16 cellular contexts compared by ENCODE assay signal in genomic region chr5:40675396-40676133, GRCh38. TPM values are rescaled to one million over a fixed set of nuclear protein-coding genes. Genes with fewer than 3 reads are reported as not detected.
A peak's percentile ranks its signal among the peaks of the same experiment; 100 is the strongest.
DNase-seq lines count a peak whose midpoint lies in the region; ATAC-seq and TF ChIP-seq lines count a peak whose summit lies in the region.
"Had no signal": no experiment of that assay in that cellular context is flagged by ENCODE, and none has a peak within 500 bp of the region (broad histone marks: within the 10 kb centered on the region; RNA-seq: fewer than 3 reads in every experiment).

No MANE protein-coding gene starts in this region.

- H3K36me3 ChIP-seq in KOPT-K1 (ENCODE audit: insufficient read depth, low read length) (no peaks in the 10 kb centered on the region), trophoblast cell (ENCODE audit: control insufficient read depth in 1 of 2, insufficient read depth in 2 of 2, low read length in 2 of 2) (no peaks in the 10 kb centered on the region)
- H3K36me3 ChIP-seq: uterus had no signal

- H3K27me3 ChIP-seq in trophoblast cell (ENCODE audit: insufficient read depth, low read length), result peaks cover 4% of the 10 kb centered on the region
- H3K27me3 ChIP-seq: uterus had no signal

- no peak overlapping the region for H2BK12ac ChIP-seq in trophoblast cell (ENCODE audit: low read length)

- no peak overlapping the region for H2BK5ac ChIP-seq in trophoblast cell (ENCODE audit: low read depth, low read length, poor library complexity)

- peaks cover 2% of the 10 kb centered on the region for H3K79me1 ChIP-seq in trophoblast cell (ENCODE audit: low read length)

- no peak overlapping the region for H4K91ac ChIP-seq in trophoblast cell (ENCODE audit: low read depth, low read length)

- H3K4me1 Mint-ChIP-seq in activated T-helper 17 cell treated with anti-CD3 and anti-CD28 coated beads, Interleukin-2, amount 50 U/mL, for 72 hours, result peaks cover 34% of the 10 kb centered on the region
- peaks cover 42% of the 10 kb centered on the region for H3K4me1 Mint-ChIP-seq in osteocyte (ENCODE audit: unreplicated experiment)

- peak; percentile 38 for DNase-seq in activated T-cell treated with anti-CD3 and anti-CD28 coated beads for 24 hours (ENCODE audit: low read depth)
- DNase-seq in activated T-cell treated with anti-CD3 and anti-CD28 coated beads, Interleukin-2, amount 50 U/mL, for 1 hour, result no peak
- DNase-seq in trophoblast cell, result no peak
- no peak for DNase-seq in RPMI8226
- DNase-seq in osteocyte (ENCODE audit: extremely low spot score, unreplicated experiment), result no peak
- DNase-seq: activated CD4-positive, CD25-positive, alpha-beta regulatory T cell; DMS153; hypothalamus; left ventricle myocardium superior; NCI-H1930; uterus had no signal

- no peaks in the 10 kb centered on the region for H3K9me3 Mint-ChIP-seq in activated T-helper 17 cell treated with anti-CD3 and anti-CD28 coated beads, Interleukin-2, amount 50 U/mL, for 72 hours
- H3K9me3 Mint-ChIP-seq in osteocyte (ENCODE audit: unreplicated experiment), result no peaks in the 10 kb centered on the region
- H3K9me3 Mint-ChIP-seq: neural crest cell had no signal

- H2BK120ac ChIP-seq in trophoblast cell (ENCODE audit: insufficient read depth, low read length, poor library complexity), result no peak overlapping the region

- peaks cover 27% of the 10 kb centered on the region for H3K36me3 Mint-ChIP-seq in activated T-helper 17 cell treated with anti-CD3 and anti-CD28 coated beads, Interleukin-2, amount 50 U/mL, for 72 hours (ENCODE audit: low read depth)
- H3K36me3 Mint-ChIP-seq in osteocyte (ENCODE audit: unreplicated experiment), result peaks cover 2% of the 10 kb centered on the region

- no peaks in the 10 kb centered on the region for H3K79me2 ChIP-seq in trophoblast cell (ENCODE audit: control insufficient read depth, insufficient read depth, low read length, poor library complexity)

- H3K4me3 ChIP-seq in trophoblast cell (ENCODE audit: low read depth, low read length), result no peak overlapping the region
- H3K4me3 ChIP-seq: uterus had no signal

- H2AK5ac ChIP-seq in trophoblast cell (ENCODE audit: low read length), result no peak overlapping the region

- peak; percentile 32 for ATAC-seq in activated T-helper 17 cell treated with anti-CD3 and anti-CD28 coated beads, Interleukin-2, amount 50 U/mL, for 72 hours (replicated peaks)
- ATAC-seq in GM21717 (IDR thresholded peaks at IDR 0.05; ENCODE audit: unreplicated experiment), result no peak
- ATAC-seq: left ventricle myocardium superior had no signal

- no peak overlapping the region for H3K4me2 ChIP-seq in trophoblast cell (ENCODE audit: low read length)
- H3K4me2 ChIP-seq: KMS-11 had no signal

- peak overlapping the region; percentile 17 for H3K23ac ChIP-seq in trophoblast cell (ENCODE audit: low read length)

- H4K12ac ChIP-seq in trophoblast cell (ENCODE audit: low read depth, low read length), result no peak overlapping the region

- no peak overlapping the region for H3K14ac ChIP-seq in trophoblast cell (ENCODE audit: low read length)

- no peak for TF ChIP-seq CTCF in osteocyte (IDR thresholded peaks at IDR 0.05)

- no peaks in the 10 kb centered on the region for H3K27me3 Mint-ChIP-seq in activated T-helper 17 cell treated with anti-CD3 and anti-CD28 coated beads, Interleukin-2, amount 50 U/mL, for 72 hours
- H3K27me3 Mint-ChIP-seq in osteocyte (ENCODE audit: unreplicated experiment), result no peaks in the 10 kb centered on the region

- H3K4ac ChIP-seq in trophoblast cell (ENCODE audit: low read depth, low read length), result no peak overlapping the region

- no CpG with 5 or more reads among the region's 7 CpGs for WGBS in trophoblast cell (ENCODE audit: extremely low coverage, insufficient coverage, insufficient read length)

- H3K4me3 Mint-ChIP-seq in activated T-helper 17 cell treated with anti-CD3 and anti-CD28 coated beads, Interleukin-2, amount 50 U/mL, for 72 hours, result peak overlapping the region; percentile 92
- H3K4me3 Mint-ChIP-seq in osteocyte (ENCODE audit: unreplicated experiment), result no peak overlapping the region
- H3K4me3 Mint-ChIP-seq: neural crest cell had no signal

- no peak overlapping the region for H2AFZ ChIP-seq in trophoblast cell (ENCODE audit: insufficient read depth, low read length, poor library complexity)

- H3K27ac Mint-ChIP-seq in activated T-helper 17 cell treated with anti-CD3 and anti-CD28 coated beads, Interleukin-2, amount 50 U/mL, for 72 hours, result peak overlapping the region; percentile 85
- H3K27ac Mint-ChIP-seq in osteocyte (ENCODE audit: unreplicated experiment), result no peak overlapping the region

- H3K18ac ChIP-seq in trophoblast cell (ENCODE audit: low read length), result no peak overlapping the region

- no peak overlapping the region for H3K9ac ChIP-seq in trophoblast cell (ENCODE audit: low read length)
- H3K9ac ChIP-seq: KMS-11 had no signal

- H3K4me1 ChIP-seq in trophoblast cell (ENCODE audit: control insufficient read depth in 1 of 2, insufficient read depth in 2 of 2, low read length in 2 of 2), result peaks cover 0 to 8% of the 10 kb centered on the region in 2 experiments
- H3K4me1 ChIP-seq: uterus had no signal

- H4K8ac ChIP-seq in trophoblast cell (ENCODE audit: low read depth, low read length), result no peak overlapping the region

- H3K9me3 ChIP-seq in KOPT-K1 (ENCODE audit: insufficient read depth, low read length, poor library complexity, severe bottlenecking) (no peaks in the 10 kb centered on the region), trophoblast cell (ENCODE audit: insufficient read depth, low read depth, low read length) (no peaks in the 10 kb centered on the region)
- H3K9me3 ChIP-seq: uterus had no signal

- H3K27ac ChIP-seq in KOPT-K1 (ENCODE audit: low read depth, low read length, poor library complexity, severe bottlenecking), result peak overlapping the region; percentile 98
- H3K27ac ChIP-seq in trophoblast cell (ENCODE audit: low read depth, low read length), result no peak overlapping the region
- H3K27ac ChIP-seq: KMS-11, uterus had no signal

RNA-seq across cellular contexts. Expression of gene PTGER4, which starts 4.2 kb away (rescaled TPM):
- total RNA-seq in activated T-helper 17 cell treated with anti-CD3 and anti-CD28 coated beads, Interleukin-2, amount 50 U/mL, for 72 hours, result 100 to 1,000 TPM in 1 of 2 donors, 10 to 100 TPM in 1; 42.6 to 100 TPM
- 0.19 and 0.49 TPM in 2 replicates for polyA plus RNA-seq in trophoblast cell (2013)
- 68.0 and 70.0 TPM in 2 replicates for total RNA-seq in osteocyte
- total RNA-seq: neural crest cell had no signal
